Comparison of ENCODE assay signal across 13 cellular contexts in the genomic region with DNA sequence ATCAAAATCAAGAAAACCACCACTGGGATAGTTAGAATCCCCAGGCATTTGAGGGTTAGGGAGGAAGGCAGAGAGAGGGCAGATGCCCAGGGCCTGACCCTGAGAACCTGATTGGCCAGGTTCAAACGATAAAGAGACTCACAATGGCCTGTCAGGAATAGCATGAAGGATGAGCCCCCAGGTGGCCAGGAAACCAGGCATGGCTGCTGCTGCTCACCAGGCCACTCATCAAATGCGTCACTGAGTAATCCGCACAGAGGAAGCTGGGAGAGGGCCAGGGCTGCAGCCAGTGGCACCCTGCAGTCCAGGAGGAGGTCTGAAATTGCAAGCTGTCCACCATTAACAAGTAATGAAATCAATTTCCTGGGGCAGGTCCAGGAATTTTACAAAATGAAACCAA.
DNase-seq lines count a peak whose midpoint lies in the region; TF ChIP-seq lines count a peak whose summit lies in the region.
"Had no signal": no experiment of that assay in that cellular context is flagged by ENCODE, and none has a peak within 500 bp of the region (broad histone marks: within the 10 kb centered on the region; RNA-seq: fewer than 3 reads in every experiment).

No MANE protein-coding gene starts in this region.

- WGBS in GM23248 (ENCODE audit: low coverage in 1 of 2, low lambda C conversion rate in 2 of 2, missing lambda C conversion rate in 2 of 2), 2 experiments: 76 to 85% methylated on average over 3 of the region's 3 CpGs

- TF ChIP-seq CTCF in choroid plexus epithelial cell (conservative IDR thresholded peaks at IDR 0.05; ENCODE audit: low read depth, low read length) (peak; percentile 24), GM10266 (IDR thresholded peaks at IDR 0.05; ENCODE audit: control insufficient read depth, insufficient read depth, low read depth, missing control alignments) (no peak)

- H3K9ac ChIP-seq in GM23248: no peak overlapping the region

- H3K4me3 ChIP-seq in choroid plexus epithelial cell (ENCODE audit: low read depth, low read length) (no peak overlapping the region), GM23248 (no peak overlapping the region)

- no peak overlapping the region for H3K4me2 ChIP-seq in GM23248 (ENCODE audit: unreplicated experiment)

- in situ Hi-C loops in GM23248 (cut with MboI): no loop called here
- in situ Hi-C loops in KBM-7 (cut with MboI; ENCODE audit: low pct_unique_long_range_greater_than_20kb, low sequenced_read_pairs): no loop called here

- peaks cover 4% of the 10 kb centered on the region; the same call in 1 of the 2 replicates for H3K4me1 ChIP-seq in GM23248 (ENCODE audit: insufficient read depth)

- no peaks in the 10 kb centered on the region for H3K79me2 ChIP-seq in GM23248 (ENCODE audit: insufficient read depth)

- H3F3A ChIP-seq in GM23248 (ENCODE audit: insufficient read depth): peaks cover 6% of the 10 kb centered on the region; the same call in 1 of the 2 replicates

- H3K27ac ChIP-seq in GM23248: no peak overlapping the region

- no peaks in the 10 kb centered on the region for H3K36me3 ChIP-seq in GM23248 (ENCODE audit: low read depth)

- DNase-seq in DMS53 (lab: John Stamatoyannopoulos, UW) (peak; percentile 32), DMS53 treated with DMSO at 0.1 percent for 48 hours (lab: John Stamatoyannopoulos, UW; ENCODE audit: unreplicated experiment) (no peak), NCI-H774 (lab: John Stamatoyannopoulos, UW) (peak; percentile 38), choroid plexus epithelial cell (ENCODE audit: low read depth) (peak; percentile 83), non-pigmented ciliary epithelial cell (ENCODE audit: low read depth) (peak; percentile 19), GM23248 (no peak), GM10266 (ENCODE audit: extremely low spot score) (no peak), KBM-7 (no peak)
- DNase-seq: 8988T; amniotic stem cell; kidney glomerular epithelial cell; stimulated activated CD4-positive, alpha-beta T cell treated with anti-CD3 and anti-CD28 coated beads, Interleukin-15, amount 100 ng/mL, for 24 hours; T1000 had no signal

- no peaks in the 10 kb centered on the region for H3K9me2 ChIP-seq in GM23248 (ENCODE audit: insufficient read depth)

- no peaks in the 10 kb centered on the region for H3K27me3 ChIP-seq in GM23248 (replicated peaks; ENCODE audit: insufficient read depth)

- H4K20me1 ChIP-seq in GM23248 (ENCODE audit: insufficient read depth): no peaks in the 10 kb centered on the region

- H2AFZ ChIP-seq in GM23248: no peak overlapping the region

- no peaks in the 10 kb centered on the region for H3K9me3 ChIP-seq in GM23248 (ENCODE audit: low read depth)

Comparison
In these comparisons a context has a peak if more than half of its experiments do, and no peak if none do; other contexts are left out.
1. DNase-seq: peak in DMS53 (single experiment), NCI-H774 (single experiment), choroid plexus epithelial cell (single experiment) and non-pigmented ciliary epithelial cell (single experiment); none in DMS53 treated with DMSO at 0.1 percent for 48 hours (single experiment), GM23248 (single experiment), GM10266 (single experiment) and KBM-7 (single experiment).